In genomic region chr5:138949223-138949574, GRCh38 we compare ENCODE assay signal across 15 cellular contexts.
"Had no signal": no experiment of that assay in that cellular context is flagged by ENCODE, and none has a peak within 500 bp of the region (broad histone marks: within the 10 kb centered on the region; RNA-seq: fewer than 3 reads in every experiment).

No MANE protein-coding gene starts in this region.

- H3K4me3 ChIP-seq: ascending aorta, cardiac muscle cell, esophagus squamous epithelium, SJCRH30 had no signal

- H3K9ac ChIP-seq: parathyroid adenoma had no signal

- H3K9me3 Mint-ChIP-seq: activated B cell treated with CpG ODN at 0.5 μM for 24 hours; activated naive CD8-positive, alpha-beta T cell treated with anti-CD3 and anti-CD28 coated beads, Interleukin-2, amount 10 ng/mL, durations not matched to agents 7 days and 5 days; activated T-cell treated with anti-CD3 and anti-CD28 coated beads, Interleukin-2, amount 50 U/mL, for 72 hours; stimulated activated effector memory CD8-positive, alpha-beta T cell treated with anti-CD3 and anti-CD28 coated beads, Interleukin-12 subunit alpha, Interleukin-12 subunit beta, amount 100 ng/mL, for 72 hours had no signal

- H3K9me3 ChIP-seq: ascending aorta, esophagus squamous epithelium, SJCRH30 had no signal

- H3K27me3 ChIP-seq: ascending aorta, cardiac muscle cell, esophagus squamous epithelium, SJCRH30 had no signal

- H3K4me3 Mint-ChIP-seq: activated B cell treated with CpG ODN at 0.5 μM for 24 hours; activated naive CD8-positive, alpha-beta T cell treated with anti-CD3 and anti-CD28 coated beads, Interleukin-2, amount 10 ng/mL, durations not matched to agents 7 days and 5 days; activated T-cell treated with anti-CD3 and anti-CD28 coated beads, Interleukin-2, amount 50 U/mL, for 72 hours; stimulated activated effector memory CD8-positive, alpha-beta T cell treated with anti-CD3 and anti-CD28 coated beads, Interleukin-12 subunit alpha, Interleukin-12 subunit beta, amount 100 ng/mL, for 72 hours had no signal

- H2AFZ ChIP-seq: parathyroid adenoma had no signal

- H3K27ac Mint-ChIP-seq: activated B cell treated with CpG ODN at 0.5 μM for 24 hours; activated naive CD8-positive, alpha-beta T cell treated with anti-CD3 and anti-CD28 coated beads, Interleukin-2, amount 10 ng/mL, durations not matched to agents 7 days and 5 days; activated T-cell treated with anti-CD3 and anti-CD28 coated beads, Interleukin-2, amount 50 U/mL, for 72 hours had no signal

- H3K36me3 Mint-ChIP-seq: activated naive CD8-positive, alpha-beta T cell treated with anti-CD3 and anti-CD28 coated beads, Interleukin-2, amount 10 ng/mL, durations not matched to agents 7 days and 5 days had no signal

- DNase-seq: activated B cell treated with CpG ODN at 0.5 μM for 24 hours; activated CD4-positive, alpha-beta T cell treated with anti-CD3 and anti-CD28 coated beads for 48 hours; activated CD8-positive, alpha-beta memory T cell treated with anti-CD3 and anti-CD28 coated beads, Interleukin-2, amount 50 U/mL, for 48 hours; activated naive CD8-positive, alpha-beta T cell treated with anti-CD3 and anti-CD28 coated beads, Interleukin-2, amount 10 ng/mL, durations not matched to agents 7 days and 5 days; activated T-cell treated with anti-CD3 and anti-CD28 coated beads, Interleukin-2, amount 50 U/mL, for 72 hours; effector CD4-positive, alpha-beta T cell; esophagus squamous epithelium; hippocampal formation; SJCRH30; SW 1271; trophoblast cell had no signal

- H3K36me3 ChIP-seq: cardiac muscle cell, SJCRH30 had no signal

- H3K27ac ChIP-seq: cardiac muscle cell, esophagus squamous epithelium, parathyroid adenoma, SJCRH30 had no signal

- ATAC-seq: activated T-cell treated with anti-CD3 and anti-CD28 coated beads, Interleukin-2, amount 50 U/mL, for 72 hours; stimulated activated effector memory CD8-positive, alpha-beta T cell treated with anti-CD3 and anti-CD28 coated beads, Interleukin-12 subunit alpha, Interleukin-12 subunit beta, amount 100 ng/mL, for 72 hours had no signal

- H3K27me3 Mint-ChIP-seq: activated B cell treated with CpG ODN at 0.5 μM for 24 hours; activated naive CD8-positive, alpha-beta T cell treated with anti-CD3 and anti-CD28 coated beads, Interleukin-2, amount 10 ng/mL, durations not matched to agents 7 days and 5 days had no signal
